In the genomic region with DNA sequence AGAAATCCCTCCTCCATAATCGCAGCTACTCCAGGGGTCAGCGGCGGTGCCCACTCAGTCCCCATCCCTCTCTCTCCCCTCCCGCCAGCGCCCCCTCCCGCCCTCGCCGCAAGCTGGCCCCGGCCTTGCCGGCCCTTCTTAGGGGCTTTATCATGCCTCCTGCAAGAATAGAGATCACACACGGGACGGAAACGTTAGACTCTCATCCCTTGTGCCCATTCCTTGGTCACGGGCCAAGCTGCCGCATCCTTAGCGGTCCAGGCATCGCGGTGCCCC, we compare ENCODE assay signal across 8 cellular contexts. TPM values are rescaled to one million over a fixed set of nuclear protein-coding genes. Genes with fewer than 3 reads are reported as not detected.
DNase-seq lines count a peak whose midpoint lies in the region; ATAC-seq and TF ChIP-seq lines count a peak whose summit lies in the region.

No MANE protein-coding gene starts in this region.

- H3K27me3 Mint-ChIP-seq in CD8-positive, alpha-beta T cell (ENCODE audit: low read depth) = no peaks in the 10 kb centered on the region
- H3K27me3 Mint-ChIP-seq in brain = peaks cover 9% of the 10 kb centered on the region

- no peak for TF ChIP-seq CTCF in CD8-positive, alpha-beta T cell (IDR thresholded peaks at IDR 0.05)
- TF ChIP-seq CTCF in brain (conservative IDR thresholded peaks at IDR 0.05) = peak; percentile 81 to 87

- no peaks in the 10 kb centered on the region for H3K9me3 Mint-ChIP-seq in CD8-positive, alpha-beta T cell
- H3K9me3 Mint-ChIP-seq in brain = peaks cover 0 to 3% (median 0%) of the 10 kb centered on the region in 5 experiments

- POLR2A ChIA-PET in CD8-positive, alpha-beta T cell (lab: Charles Lee) = interaction anchor here (0.8 to 4.7 kb wide), 21 partner anchors 9 to 1154 kb away, joined by 3 to 50 read pairs (median 8); a partner anchor contains a TSS

- peaks cover 24% of the 10 kb centered on the region for H3K36me3 Mint-ChIP-seq in CD8-positive, alpha-beta T cell
- H3K36me3 Mint-ChIP-seq in brain = peaks cover 15% of the 10 kb centered on the region

- intact Hi-C loops in CD8-positive, alpha-beta T cell (cut with DNase I, micrococcal nuclease) = loop anchor here (1.0 to 10.0 kb wide), 7 partner anchors 26 to 293 kb away; a partner anchor contains a TSS
- intact Hi-C loops in posterior vena cava (cut with DNase I) = no loop called here

- H3K4me3 Mint-ChIP-seq in CD8-positive, alpha-beta T cell = peak overlapping the region; percentile 99
- peak overlapping the region; percentile 97 to 100 (median 98) for H3K4me3 Mint-ChIP-seq in brain

- no peak for DNase-seq in CD8-positive, alpha-beta T cell
- no peak for DNase-seq in posterior vena cava (ENCODE audit: low spot score)
- DNase-seq in effector CD8-positive, alpha-beta T cell (lab: John Stamatoyannopoulos, UW) = no peak
- no peak for DNase-seq in HuH-7 (ENCODE audit: low spot score)

- peak overlapping the region; percentile 24 for H3K4me3 ChIP-seq in CD8-positive, alpha-beta T cell (ENCODE audit: low read depth, low read length)
- H3K4me3 ChIP-seq in mesodermal cell (ENCODE audit: extremely low read depth, insufficient read depth, low read length, poor library complexity, severe bottlenecking) = peak overlapping the region; percentile 20

- H3K4me1 Mint-ChIP-seq in CD8-positive, alpha-beta T cell (ENCODE audit: low read depth) = peaks cover 30% of the 10 kb centered on the region
- H3K4me1 Mint-ChIP-seq in brain = peaks cover 48% of the 10 kb centered on the region

- H3K36me3 ChIP-seq in CD8-positive, alpha-beta T cell (ENCODE audit: insufficient read depth, low read length) = no peaks in the 10 kb centered on the region
- H3K36me3 ChIP-seq in mesodermal cell (ENCODE audit: control insufficient read depth, insufficient read depth, low read length) = peaks cover 6% of the 10 kb centered on the region

- H3K27me3 ChIP-seq in CD8-positive, alpha-beta T cell (ENCODE audit: insufficient read depth, low read length) = no peaks in the 10 kb centered on the region

- H3K9me3 ChIP-seq in CD8-positive, alpha-beta T cell (ENCODE audit: low read length) = no peaks in the 10 kb centered on the region
- H3K9me3 ChIP-seq in mesodermal cell (ENCODE audit: control insufficient read depth, low read length) = no peaks in the 10 kb centered on the region

- peaks cover 31% of the 10 kb centered on the region for H3K4me1 ChIP-seq in CD8-positive, alpha-beta T cell (ENCODE audit: insufficient read depth, low read length)
- H3K4me1 ChIP-seq in mesodermal cell (ENCODE audit: control insufficient read depth, insufficient read depth, low read length, poor library complexity, severe bottlenecking) = peaks cover 15% of the 10 kb centered on the region

- H3K27ac Mint-ChIP-seq in CD8-positive, alpha-beta T cell = peak overlapping the region; percentile 95
- H3K27ac Mint-ChIP-seq in brain = peak overlapping the region; percentile 98 to 99 (median 99)

- 4 to 11% methylated on average over 11 to 14 of the region's 18 CpGs for WGBS in mesodermal cell (ENCODE audit: insufficient coverage in 2 of 2), 2 experiments

- no peak for ATAC-seq in CD8-positive, alpha-beta T cell
- ATAC-seq in HG02981 (IDR thresholded peaks at IDR 0.05; ENCODE audit: unreplicated experiment) = peak; percentile 1
- ATAC-seq in GM18502 (IDR thresholded peaks at IDR 0.05; ENCODE audit: poor library complexity, unreplicated experiment) = no peak

- CTCF ChIA-PET in CD8-positive, alpha-beta T cell (lab: Charles Lee) = interaction anchor here (0.6 to 7.6 kb wide), 35 partner anchors 8 to 684 kb away, joined by 3 to 121 read pairs (median 4); a partner anchor contains a TSS

- H3K27ac ChIP-seq in CD8-positive, alpha-beta T cell (ENCODE audit: low read depth, low read length) = peak overlapping the region; percentile 22
- peak overlapping the region; percentile 75 for H3K27ac ChIP-seq in mesodermal cell (ENCODE audit: low read depth, low read length, severe bottlenecking)

RNA-seq across cellular contexts. Expression of a gene that starts 0.7 kb away (rescaled TPM):
- 10 to 100 TPM; 42.2 to 43.3 TPM for total RNA-seq in CD8-positive, alpha-beta T cell
- 59.5 TPM for polyA plus RNA-seq in brain (ENCODE audit: insufficient read depth, low read depth, low replicate concordance)
- 35.8 TPM for polyA plus RNA-seq in mesodermal cell (2013, experiment 1 of 2)
- polyA plus RNA-seq in mesodermal cell (2013, experiment 2 of 2) = 28.5 TPM
- 10 to 100 TPM; 44.7 to 54.3 TPM for total RNA-seq in posterior vena cava

RNA-seq across cellular contexts. Expression of a gene that starts 7.5 kb away (rescaled TPM):
- total RNA-seq in CD8-positive, alpha-beta T cell = under 1 TPM; 0.24 to 0.50 TPM
- 18.3 TPM for polyA plus RNA-seq in brain (ENCODE audit: insufficient read depth, low read depth, low replicate concordance)
- polyA plus RNA-seq in mesodermal cell (2013, experiment 1 of 2) = not detected
- 0.30 TPM for polyA plus RNA-seq in mesodermal cell (2013, experiment 2 of 2)
- 1 to 10 TPM; 1.5 to 4.5 TPM for total RNA-seq in posterior vena cava

RNA-seq across cellular contexts. Expression of a gene that starts 26.2 kb away (rescaled TPM):
- 10 to 100 TPM; 90.2 to 92.1 TPM for total RNA-seq in CD8-positive, alpha-beta T cell
- polyA plus RNA-seq in brain (ENCODE audit: insufficient read depth, low read depth, low replicate concordance) = 85.1 TPM
- 95.4 TPM for polyA plus RNA-seq in mesodermal cell (2013, experiment 1 of 2)
- 93.2 TPM for polyA plus RNA-seq in mesodermal cell (2013, experiment 2 of 2)
- 10 to 100 TPM; 27.9 to 33.0 TPM for total RNA-seq in posterior vena cava

RNA-seq across cellular contexts. Expression of a gene that starts 54.0 kb away (rescaled TPM):
- total RNA-seq in CD8-positive, alpha-beta T cell = 1 to 10 TPM; 2.9 to 3.8 TPM
- 13.8 TPM for polyA plus RNA-seq in brain (ENCODE audit: insufficient read depth, low read depth, low replicate concordance)
- polyA plus RNA-seq in mesodermal cell (2013, experiment 1 of 2) = 9.8 TPM
- 8.9 TPM for polyA plus RNA-seq in mesodermal cell (2013, experiment 2 of 2)
- 1 to 10 TPM; 2.5 to 4.2 TPM for total RNA-seq in posterior vena cava

RNA-seq across cellular contexts. Expression of a gene that starts 55.8 kb away (rescaled TPM):
- 10 to 100 TPM; 45.2 to 46.2 TPM for total RNA-seq in CD8-positive, alpha-beta T cell
- 33.5 TPM for polyA plus RNA-seq in brain (ENCODE audit: insufficient read depth, low read depth, low replicate concordance)
- 45.0 TPM for polyA plus RNA-seq in mesodermal cell (2013, experiment 1 of 2)
- 42.5 TPM for polyA plus RNA-seq in mesodermal cell (2013, experiment 2 of 2)
- total RNA-seq in posterior vena cava = 10 to 100 TPM; 43.3 to 44.0 TPM

Comparison
In these comparisons a context has a peak if more than half of its experiments do, and no peak if none do; other contexts are left out.
1. intact Hi-C loops: an anchor here in CD8-positive, alpha-beta T cell (1.0 to 10.0 kb wide); none called in posterior vena cava.